ENCODE assay signal across 1 cellular context in the genomic region with DNA sequence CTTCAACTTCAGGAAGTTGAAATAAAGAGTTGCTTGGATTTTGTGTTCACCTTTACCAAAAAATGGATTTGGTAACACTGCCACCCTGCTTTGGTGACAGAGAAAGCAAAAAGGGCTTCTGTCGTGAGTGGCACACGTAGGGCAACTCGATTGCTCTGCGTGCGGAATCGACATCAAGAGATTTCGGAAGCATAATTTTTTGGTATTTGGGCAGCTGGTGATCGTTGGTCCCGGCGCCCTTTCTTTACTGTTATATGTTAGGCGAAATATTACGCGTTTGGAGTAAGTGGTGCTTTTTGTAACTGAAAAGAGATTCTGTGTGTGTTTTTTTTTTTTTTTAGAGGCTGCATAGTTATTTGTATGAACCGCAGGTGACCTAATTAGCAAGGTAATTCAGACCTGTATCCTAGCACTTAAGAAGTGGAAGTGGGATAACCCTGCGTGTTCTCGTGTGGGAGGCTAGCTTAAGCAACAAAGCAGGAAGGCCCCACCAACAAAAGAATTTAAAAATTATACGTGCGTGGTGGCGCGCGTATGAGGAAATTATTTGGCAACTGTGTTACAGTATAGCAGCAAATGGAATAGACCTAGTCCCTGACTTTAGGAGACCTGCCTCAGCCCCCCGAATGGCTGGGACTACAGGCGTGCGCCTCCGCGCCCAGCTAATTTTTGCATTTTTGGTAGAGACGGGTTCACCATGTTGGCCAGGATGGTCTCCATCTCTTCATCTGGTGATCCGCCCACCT.
TF ChIP-seq lines count a peak whose summit lies in the region.

A gene (plus strand): TSS at position 108 of the 746 bp plus-strand sequence.

TF ChIP-seq in H1, 55 proteins besides CTCF, POLR2A, EP300 and RAD21:
- TF ChIP-seq SIX5 (IDR thresholded peaks at IDR 0.05; ENCODE audit: low read depth, low read length), result no peak
- peak; percentile 77; the same call in 1 of the 2 replicates for TF ChIP-seq YY1 (IDR thresholded peaks at IDR 0.05; ENCODE audit: low read depth, low read length)
- peak; percentile 77; the same call in 1 of the 2 replicates for TF ChIP-seq CHD2 (IDR thresholded peaks at IDR 0.05; ENCODE audit: low read length)
- TF ChIP-seq, protein P1, sequence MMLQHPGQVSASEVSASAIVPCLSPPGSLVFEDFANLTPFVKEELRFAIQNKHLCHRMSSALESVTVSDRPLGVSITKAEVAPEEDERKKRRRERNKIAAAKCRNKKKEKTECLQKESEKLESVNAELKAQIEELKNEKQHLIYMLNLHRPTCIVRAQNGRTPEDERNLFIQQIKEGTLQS (IDR thresholded peaks at IDR 0.05; ENCODE audit: insufficient read depth, low read depth, low read length), result no peak
- TF ChIP-seq RBBP5 (IDR thresholded peaks at IDR 0.05; ENCODE audit: borderline replicate concordance, low read depth, low read length), result no peak
- no peak for TF ChIP-seq RXRA (IDR thresholded peaks at IDR 0.05; ENCODE audit: insufficient read depth, low read depth, low read length)
- no peak for TF ChIP-seq JUN (IDR thresholded peaks at IDR 0.05; ENCODE audit: low read depth, low read length)
- peak in 1 of 2 experiments; percentile 92; a peak in 1 of 4 replicates for TF ChIP-seq SIN3A (conservative IDR thresholded peaks at IDR 0.05 in 1 of 2, IDR thresholded peaks at IDR 0.05 in 1 of 2; ENCODE audit: low read depth in 1 of 2, low read length in 2 of 2)
- TF ChIP-seq POLR2AphosphoS5 (IDR thresholded peaks at IDR 0.05; ENCODE audit: low read depth, low read length), result peak; percentile 100
- peak; percentile 100 for TF ChIP-seq TAF7 (optimal IDR thresholded peaks at IDR 0.05; ENCODE audit: borderline replicate concordance, low read depth, low read length)
- TF ChIP-seq, protein P2, sequence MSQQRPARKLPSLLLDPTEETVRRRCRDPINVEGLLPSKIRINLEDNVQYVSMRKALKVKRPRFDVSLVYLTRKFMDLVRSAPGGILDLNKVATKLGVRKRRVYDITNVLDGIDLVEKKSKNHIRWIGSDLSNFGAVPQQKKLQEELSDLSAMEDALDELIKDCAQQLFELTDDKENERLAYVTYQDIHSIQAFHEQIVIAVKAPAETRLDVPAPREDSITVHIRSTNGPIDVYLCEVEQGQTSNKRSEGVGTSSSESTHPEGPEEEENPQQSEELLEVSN (IDR thresholded peaks at IDR 0.05), result 0 out of 2 replicates have a peak, but pooled peaks have one; percentile 5
- TF ChIP-seq NANOG (IDR thresholded peaks at IDR 0.05; ENCODE audit: insufficient read depth, low read depth, low read length, poor library complexity, severe bottlenecking), result peak; percentile 58
- peak; percentile 50; the same call in 1 of the 2 replicates for TF ChIP-seq TEAD4 (IDR thresholded peaks at IDR 0.05; ENCODE audit: low read depth, low read length)
- peak; percentile 61; the same call in 1 of the 2 replicates for TF ChIP-seq CREB1 (IDR thresholded peaks at IDR 0.05)
- peak; percentile 61 for TF ChIP-seq TAF1 (IDR thresholded peaks at IDR 0.05; ENCODE audit: low read depth, low read length)
- no peak for TF ChIP-seq CBX5 (IDR thresholded peaks at IDR 0.05; ENCODE audit: low read depth, low read length)
- TF ChIP-seq SAP30 (IDR thresholded peaks at IDR 0.05; ENCODE audit: insufficient read depth, insufficient replicate concordance, low read length), result no peak
- TF ChIP-seq GTF2F1 (IDR thresholded peaks at IDR 0.05; ENCODE audit: borderline replicate concordance, low read depth, low read length), result peak; percentile 100
- no peak for TF ChIP-seq FOSL1 (IDR thresholded peaks at IDR 0.05; ENCODE audit: insufficient read depth, low read depth, low read length)
- TF ChIP-seq TBP (IDR thresholded peaks at IDR 0.05; ENCODE audit: low read depth, low read length), result peak; percentile 99
- TF ChIP-seq KDM4A (IDR thresholded peaks at IDR 0.05; ENCODE audit: low read depth, low read length, severe bottlenecking), result no peak
- no peak for TF ChIP-seq RFX5 (IDR thresholded peaks at IDR 0.05; ENCODE audit: borderline replicate concordance, low read depth, low read length)
- TF ChIP-seq SP2 (IDR thresholded peaks at IDR 0.05; ENCODE audit: low read length), result no peak
- TF ChIP-seq CTBP2 (IDR thresholded peaks at IDR 0.05; ENCODE audit: borderline replicate concordance, insufficient read depth, insufficient read length, low read length), result no peak
- peak; percentile 96 for TF ChIP-seq SP1 (IDR thresholded peaks at IDR 0.05; ENCODE audit: low read depth, low read length)
- no peak for TF ChIP-seq CHD1 (IDR thresholded peaks at IDR 0.05; ENCODE audit: low read depth, low read length)
- peak; percentile 82 for TF ChIP-seq BACH1 (IDR thresholded peaks at IDR 0.05; ENCODE audit: low read length)
- TF ChIP-seq BCL11A (IDR thresholded peaks at IDR 0.05; ENCODE audit: low read depth in 2 of 2, low read length in 2 of 2), result peak; percentile 46 to 76
- no peak for TF ChIP-seq KDM1A (IDR thresholded peaks at IDR 0.05; ENCODE audit: borderline replicate concordance, low read length)
- TF ChIP-seq PHF8 (conservative IDR thresholded peaks at IDR 0.05; ENCODE audit: low read depth, low read length), result peak; percentile 24; the same call in 1 of the 2 replicates
- TF ChIP-seq CBX8 (IDR thresholded peaks at IDR 0.05; ENCODE audit: borderline replicate concordance, low read depth, low read length), result no peak
- TF ChIP-seq, protein P3, sequence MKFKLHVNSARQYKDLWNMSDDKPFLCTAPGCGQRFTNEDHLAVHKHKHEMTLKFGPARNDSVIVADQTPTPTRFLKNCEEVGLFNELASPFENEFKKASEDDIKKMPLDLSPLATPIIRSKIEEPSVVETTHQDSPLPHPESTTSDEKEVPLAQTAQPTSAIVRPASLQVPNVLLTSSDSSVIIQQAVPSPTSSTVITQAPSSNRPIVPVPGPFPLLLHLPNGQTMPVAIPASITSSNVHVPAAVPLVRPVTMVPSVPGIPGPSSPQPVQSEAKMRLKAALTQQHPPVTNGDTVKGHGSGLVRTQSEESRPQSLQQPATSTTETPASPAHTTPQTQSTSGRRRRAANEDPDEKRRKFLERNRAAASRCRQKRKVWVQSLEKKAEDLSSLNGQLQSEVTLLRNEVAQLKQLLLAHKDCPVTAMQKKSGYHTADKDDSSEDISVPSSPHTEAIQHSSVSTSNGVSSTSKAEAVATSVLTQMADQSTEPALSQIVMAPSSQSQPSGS (IDR thresholded peaks at IDR 0.05; ENCODE audit: low read length), result peak; percentile 100
- TF ChIP-seq KDM5A (IDR thresholded peaks at IDR 0.05; ENCODE audit: low read length), result no peak
- peak; percentile 82 to 95 for TF ChIP-seq HDAC2 (IDR thresholded peaks at IDR 0.05; ENCODE audit: borderline replicate concordance in 1 of 2, low read depth in 2 of 2, low read length in 2 of 2)
- TF ChIP-seq RNF2 (IDR thresholded peaks at IDR 0.05; ENCODE audit: borderline replicate concordance, low read depth, low read length, missing control alignments, poor library complexity, severe bottlenecking), result no peak
- TF ChIP-seq, protein P4, sequence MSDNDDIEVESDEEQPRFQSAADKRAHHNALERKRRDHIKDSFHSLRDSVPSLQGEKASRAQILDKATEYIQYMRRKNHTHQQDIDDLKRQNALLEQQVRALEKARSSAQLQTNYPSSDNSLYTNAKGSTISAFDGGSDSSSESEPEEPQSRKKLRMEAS (IDR thresholded peaks at IDR 0.05), result no peak; the same call in 1 of the 2 replicates
- TF ChIP-seq BRCA1 (IDR thresholded peaks at IDR 0.05; ENCODE audit: low read depth, low read length), result no peak
- TF ChIP-seq ASH2L (IDR thresholded peaks at IDR 0.05; ENCODE audit: low read length), result no peak
- TF ChIP-seq NRF1 (IDR thresholded peaks at IDR 0.05; ENCODE audit: low read depth, low read length), result no peak
- no peak for TF ChIP-seq MAFK (IDR thresholded peaks at IDR 0.05; ENCODE audit: low read depth, low read length)
- TF ChIP-seq TCF12 (IDR thresholded peaks at IDR 0.05; ENCODE audit: low read depth, low read length), result peak; percentile 96
- peak; percentile 42; the same call in 1 of the 2 replicates for TF ChIP-seq SUZ12 (IDR thresholded peaks at IDR 0.05; ENCODE audit: low read length)
- no peak for TF ChIP-seq GABPA (IDR thresholded peaks at IDR 0.05; ENCODE audit: borderline replicate concordance, insufficient read depth, low read length)
- peak; percentile 98 for TF ChIP-seq SP4 (IDR thresholded peaks at IDR 0.05; ENCODE audit: low read length)
- TF ChIP-seq, protein P5, sequence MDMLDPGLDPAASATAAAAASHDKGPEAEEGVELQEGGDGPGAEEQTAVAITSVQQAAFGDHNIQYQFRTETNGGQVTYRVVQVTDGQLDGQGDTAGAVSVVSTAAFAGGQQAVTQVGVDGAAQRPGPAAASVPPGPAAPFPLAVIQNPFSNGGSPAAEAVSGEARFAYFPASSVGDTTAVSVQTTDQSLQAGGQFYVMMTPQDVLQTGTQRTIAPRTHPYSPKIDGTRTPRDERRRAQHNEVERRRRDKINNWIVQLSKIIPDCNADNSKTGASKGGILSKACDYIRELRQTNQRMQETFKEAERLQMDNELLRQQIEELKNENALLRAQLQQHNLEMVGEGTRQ (IDR thresholded peaks at IDR 0.05; ENCODE audit: low read length), result no peak
- no peak for TF ChIP-seq ZNF274 (IDR thresholded peaks at IDR 0.05; ENCODE audit: borderline replicate concordance, extremely low read depth, low read length)
- peak; percentile 97 for TF ChIP-seq EGR1 (IDR thresholded peaks at IDR 0.05; ENCODE audit: borderline replicate concordance, low read depth, low read length)
- no peak for TF ChIP-seq SIRT6 (IDR thresholded peaks at IDR 0.05; ENCODE audit: low read length)
- no peak for TF ChIP-seq POU5F1 (IDR thresholded peaks at IDR 0.05; ENCODE audit: low read depth, low read length)
- TF ChIP-seq CEBPB (IDR thresholded peaks at IDR 0.05; ENCODE audit: low read depth, low read length), result no peak
- no peak for TF ChIP-seq EZH2 (IDR thresholded peaks at IDR 0.05; ENCODE audit: low read depth, low read length, severe bottlenecking)
- TF ChIP-seq, protein P6, sequence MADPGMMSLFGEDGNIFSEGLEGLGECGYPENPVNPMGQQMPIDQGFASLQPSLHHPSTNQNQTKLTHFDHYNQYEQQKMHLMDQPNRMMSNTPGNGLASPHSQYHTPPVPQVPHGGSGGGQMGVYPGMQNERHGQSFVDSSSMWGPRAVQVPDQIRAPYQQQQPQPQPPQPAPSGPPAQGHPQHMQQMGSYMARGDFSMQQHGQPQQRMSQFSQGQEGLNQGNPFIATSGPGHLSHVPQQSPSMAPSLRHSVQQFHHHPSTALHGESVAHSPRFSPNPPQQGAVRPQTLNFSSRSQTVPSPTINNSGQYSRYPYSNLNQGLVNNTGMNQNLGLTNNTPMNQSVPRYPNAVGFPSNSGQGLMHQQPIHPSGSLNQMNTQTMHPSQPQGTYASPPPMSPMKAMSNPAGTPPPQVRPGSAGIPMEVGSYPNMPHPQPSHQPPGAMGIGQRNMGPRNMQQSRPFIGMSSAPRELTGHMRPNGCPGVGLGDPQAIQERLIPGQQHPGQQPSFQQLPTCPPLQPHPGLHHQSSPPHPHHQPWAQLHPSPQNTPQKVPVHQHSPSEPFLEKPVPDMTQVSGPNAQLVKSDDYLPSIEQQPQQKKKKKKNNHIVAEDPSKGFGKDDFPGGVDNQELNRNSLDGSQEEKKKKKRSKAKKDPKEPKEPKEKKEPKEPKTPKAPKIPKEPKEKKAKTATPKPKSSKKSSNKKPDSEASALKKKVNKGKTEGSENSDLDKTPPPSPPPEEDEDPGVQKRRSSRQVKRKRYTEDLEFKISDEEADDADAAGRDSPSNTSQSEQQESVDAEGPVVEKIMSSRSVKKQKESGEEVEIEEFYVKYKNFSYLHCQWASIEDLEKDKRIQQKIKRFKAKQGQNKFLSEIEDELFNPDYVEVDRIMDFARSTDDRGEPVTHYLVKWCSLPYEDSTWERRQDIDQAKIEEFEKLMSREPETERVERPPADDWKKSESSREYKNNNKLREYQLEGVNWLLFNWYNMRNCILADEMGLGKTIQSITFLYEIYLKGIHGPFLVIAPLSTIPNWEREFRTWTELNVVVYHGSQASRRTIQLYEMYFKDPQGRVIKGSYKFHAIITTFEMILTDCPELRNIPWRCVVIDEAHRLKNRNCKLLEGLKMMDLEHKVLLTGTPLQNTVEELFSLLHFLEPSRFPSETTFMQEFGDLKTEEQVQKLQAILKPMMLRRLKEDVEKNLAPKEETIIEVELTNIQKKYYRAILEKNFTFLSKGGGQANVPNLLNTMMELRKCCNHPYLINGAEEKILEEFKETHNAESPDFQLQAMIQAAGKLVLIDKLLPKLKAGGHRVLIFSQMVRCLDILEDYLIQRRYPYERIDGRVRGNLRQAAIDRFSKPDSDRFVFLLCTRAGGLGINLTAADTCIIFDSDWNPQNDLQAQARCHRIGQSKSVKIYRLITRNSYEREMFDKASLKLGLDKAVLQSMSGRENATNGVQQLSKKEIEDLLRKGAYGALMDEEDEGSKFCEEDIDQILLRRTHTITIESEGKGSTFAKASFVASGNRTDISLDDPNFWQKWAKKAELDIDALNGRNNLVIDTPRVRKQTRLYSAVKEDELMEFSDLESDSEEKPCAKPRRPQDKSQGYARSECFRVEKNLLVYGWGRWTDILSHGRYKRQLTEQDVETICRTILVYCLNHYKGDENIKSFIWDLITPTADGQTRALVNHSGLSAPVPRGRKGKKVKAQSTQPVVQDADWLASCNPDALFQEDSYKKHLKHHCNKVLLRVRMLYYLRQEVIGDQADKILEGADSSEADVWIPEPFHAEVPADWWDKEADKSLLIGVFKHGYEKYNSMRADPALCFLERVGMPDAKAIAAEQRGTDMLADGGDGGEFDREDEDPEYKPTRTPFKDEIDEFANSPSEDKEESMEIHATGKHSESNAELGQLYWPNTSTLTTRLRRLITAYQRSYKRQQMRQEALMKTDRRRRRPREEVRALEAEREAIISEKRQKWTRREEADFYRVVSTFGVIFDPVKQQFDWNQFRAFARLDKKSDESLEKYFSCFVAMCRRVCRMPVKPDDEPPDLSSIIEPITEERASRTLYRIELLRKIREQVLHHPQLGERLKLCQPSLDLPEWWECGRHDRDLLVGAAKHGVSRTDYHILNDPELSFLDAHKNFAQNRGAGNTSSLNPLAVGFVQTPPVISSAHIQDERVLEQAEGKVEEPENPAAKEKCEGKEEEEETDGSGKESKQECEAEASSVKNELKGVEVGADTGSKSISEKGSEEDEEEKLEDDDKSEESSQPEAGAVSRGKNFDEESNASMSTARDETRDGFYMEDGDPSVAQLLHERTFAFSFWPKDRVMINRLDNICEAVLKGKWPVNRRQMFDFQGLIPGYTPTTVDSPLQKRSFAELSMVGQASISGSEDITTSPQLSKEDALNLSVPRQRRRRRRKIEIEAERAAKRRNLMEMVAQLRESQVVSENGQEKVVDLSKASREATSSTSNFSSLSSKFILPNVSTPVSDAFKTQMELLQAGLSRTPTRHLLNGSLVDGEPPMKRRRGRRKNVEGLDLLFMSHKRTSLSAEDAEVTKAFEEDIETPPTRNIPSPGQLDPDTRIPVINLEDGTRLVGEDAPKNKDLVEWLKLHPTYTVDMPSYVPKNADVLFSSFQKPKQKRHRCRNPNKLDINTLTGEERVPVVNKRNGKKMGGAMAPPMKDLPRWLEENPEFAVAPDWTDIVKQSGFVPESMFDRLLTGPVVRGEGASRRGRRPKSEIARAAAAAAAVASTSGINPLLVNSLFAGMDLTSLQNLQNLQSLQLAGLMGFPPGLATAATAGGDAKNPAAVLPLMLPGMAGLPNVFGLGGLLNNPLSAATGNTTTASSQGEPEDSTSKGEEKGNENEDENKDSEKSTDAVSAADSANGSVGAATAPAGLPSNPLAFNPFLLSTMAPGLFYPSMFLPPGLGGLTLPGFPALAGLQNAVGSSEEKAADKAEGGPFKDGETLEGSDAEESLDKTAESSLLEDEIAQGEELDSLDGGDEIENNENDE (IDR thresholded peaks at IDR 0.05; ENCODE audit: insufficient replicate concordance, low read length), result peak; percentile 45
- peak; percentile 89 for TF ChIP-seq JUND (IDR thresholded peaks at IDR 0.05; ENCODE audit: low read length)
- TF ChIP-seq HDAC6 (IDR thresholded peaks at IDR 0.05; ENCODE audit: low read depth, low read length), result peak; percentile 81
- TF ChIP-seq SRF (IDR thresholded peaks at IDR 0.05; ENCODE audit: low read depth, low read length), result peak; percentile 10; the same call in 1 of the 2 replicates
